34 cellular contexts compared by ENCODE assay signal in genomic region chr21:25863747-25864146, GRCh38.
"Had no signal": no experiment of that assay in that cellular context is flagged by ENCODE, and none has a peak within 500 bp of the region (broad histone marks: within the 10 kb centered on the region; RNA-seq: fewer than 3 reads in every experiment).

No MANE protein-coding gene starts in this region.

- H3K36me3 ChIP-seq: adrenal gland, brain microvascular endothelial cell, breast epithelium, cardiac muscle cell had no signal

- DNase-seq: activated B cell treated with CpG ODN at 0.5 μM for 24 hours; activated CD4-positive, alpha-beta memory T cell treated with anti-CD3 and anti-CD28 coated beads for 36 hours; activated CD4-positive, alpha-beta T cell treated with anti-CD3 and anti-CD28 coated beads for 4 hours; activated CD4-positive, alpha-beta T cell treated with anti-CD3 and anti-CD28 coated beads, Interleukin-2, amount 10 ng/mL, durations not matched to agents 24 days and 14 days; activated CD4-positive, alpha-beta T cell treated with anti-CD3 and anti-CD28 coated beads, Interleukin-2, amount 50 U/mL, for 1 hour; activated CD4-positive, alpha-beta T cell treated with anti-CD3 and anti-CD28 coated beads, Interleukin-2, amount 50 U/mL, for 4 hours; activated CD4-positive, CD25-positive, alpha-beta regulatory T cell treated with anti-CD3 and anti-CD28 coated beads, Interleukin-2, amount 50 U/mL, for 72 hours; activated CD8-positive, alpha-beta memory T cell treated with anti-CD3 and anti-CD28 coated beads, Interleukin-2, amount 50 U/mL, for 4 hours; activated CD8-positive, alpha-beta T cell treated with anti-CD3 and anti-CD28 coated beads for 36 hours; activated effector memory CD4-positive, alpha-beta T cell treated with anti-CD3 and anti-CD28 coated beads, Interleukin-2, amount 50 U/mL, for 16 hours; activated gamma-delta T cell treated with Interleukin-2 at 50 U/mL for 16 hours; activated naive CD4-positive, alpha-beta T cell; activated naive CD4-positive, alpha-beta T cell treated with anti-CD3 and anti-CD28 coated beads for 36 hours; activated naive CD4-positive, alpha-beta T cell treated with anti-CD3 and anti-CD28 coated beads, Interleukin-2, amount 50 U/mL, for 16 hours; activated naive CD8-positive, alpha-beta T cell treated with anti-CD3 and anti-CD28 coated beads for 36 hours; activated T-cell treated with anti-CD3 and anti-CD28 coated beads for 4 hours; activated T-cell treated with anti-CD3 and anti-CD28 coated beads, Interleukin-2, amount 50 U/mL, for 1 hour; activated T-cell treated with anti-CD3 and anti-CD28 coated beads, Interleukin-2, amount 50 U/mL, for 4 hours; activated T-cell treated with anti-CD3 and anti-CD28 coated beads, Interleukin-2, amount 50 U/mL, for 72 hours; adrenal gland; amniotic stem cell; aorta; body of pancreas; brain microvascular endothelial cell; central memory CD4-positive, alpha-beta T cell; T-helper 1 cell; T-helper 2 cell; T-helper 9 cell had no signal

- H3K27ac ChIP-seq: adrenal gland, body of pancreas, brain microvascular endothelial cell, breast epithelium, cardiac muscle cell had no signal

- ATAC-seq: activated CD8-positive, alpha-beta T cell treated with anti-CD3 and anti-CD28 coated beads for 36 hours; activated naive CD4-positive, alpha-beta T cell treated with anti-CD3 and anti-CD28 coated beads, Interleukin-2, amount 50 U/mL, for 72 hours; activated T-cell treated with anti-CD3 and anti-CD28 coated beads, Interleukin-2, amount 50 U/mL, for 4 hours; activated T-cell treated with anti-CD3 and anti-CD28 coated beads, Interleukin-2, amount 50 U/mL, for 72 hours; activated T-helper 17 cell treated with anti-CD3 and anti-CD28 coated beads, Interleukin-2, amount 50 U/mL, for 72 hours; body of pancreas had no signal

- FAIRE-seq: astrocyte, TTC549 had no signal

- H3K9me3 ChIP-seq: adrenal gland, body of pancreas, breast epithelium had no signal

- H3K4me1 ChIP-seq: body of pancreas, breast epithelium had no signal

- H3K27me3 ChIP-seq: adrenal gland, body of pancreas, brain microvascular endothelial cell, breast epithelium, cardiac muscle cell had no signal

- H3K4me3 ChIP-seq: adrenal gland, body of pancreas, breast epithelium, cardiac muscle cell had no signal
